23 cellular contexts compared by ENCODE assay signal in genomic region chr6:167529684-167530335, GRCh38.
"Had no signal": no experiment of that assay in that cellular context is flagged by ENCODE, and none has a peak within 500 bp of the region (broad histone marks: within the 10 kb centered on the region; RNA-seq: fewer than 3 reads in every experiment).

No MANE protein-coding gene starts in this region.

- H3K9me3 ChIP-seq: esophagus squamous epithelium, left ventricle myocardium inferior, lower lobe of right lung, neutrophil, pancreas, right atrium auricular region, suprapubic skin, transverse colon, upper lobe of right lung, uterus had no signal

- H3K9me3 Mint-ChIP-seq: effector memory CD8-positive, alpha-beta T cell; stimulated activated naive CD8-positive, alpha-beta T cell treated with anti-CD3 and anti-CD28 coated beads, Interleukin-15, amount 100 ng/mL, for 72 hours had no signal

- H3K27ac ChIP-seq: esophagus squamous epithelium, left ventricle myocardium inferior, lower lobe of right lung, neutrophil, pancreas, right atrium auricular region, suprapubic skin, transverse colon, upper lobe of right lung, uterus had no signal

- H3K4me1 ChIP-seq: esophagus squamous epithelium, lower lobe of right lung, suprapubic skin, transverse colon, upper lobe of right lung, uterus had no signal

- H3K27me3 ChIP-seq: neutrophil, pancreas, right atrium auricular region, upper lobe of right lung, uterus had no signal

- H3K36me3 ChIP-seq: esophagus squamous epithelium, left ventricle myocardium inferior, lower lobe of right lung, neutrophil, pancreas, right atrium auricular region, suprapubic skin, transverse colon, upper lobe of right lung, uterus had no signal

- H3K27ac Mint-ChIP-seq: effector memory CD8-positive, alpha-beta T cell; naive thymus-derived CD8-positive, alpha-beta T cell; stimulated activated naive CD8-positive, alpha-beta T cell treated with anti-CD3 and anti-CD28 coated beads, Interleukin-15, amount 100 ng/mL, for 72 hours had no signal

- H3K36me3 Mint-ChIP-seq: naive thymus-derived CD8-positive, alpha-beta T cell had no signal

- ATAC-seq: effector memory CD8-positive, alpha-beta T cell; lower lobe of right lung; naive thymus-derived CD8-positive, alpha-beta T cell; pancreas; sciatic nerve; stimulated activated naive CD8-positive, alpha-beta T cell treated with anti-CD3 and anti-CD28 coated beads, Interleukin-15, amount 100 ng/mL, for 72 hours; upper lobe of right lung had no signal

- H3K4me2 ChIP-seq: smooth muscle cell had no signal

- H3K4me1 Mint-ChIP-seq: naive thymus-derived CD8-positive, alpha-beta T cell had no signal

- DNase-seq: cortex of kidney; effector memory CD8-positive, alpha-beta T cell; erythroblast; esophagus squamous epithelium; foreskin melanocyte; left ventricle myocardium inferior; lower lobe of right lung; naive thymus-derived CD8-positive, alpha-beta T cell; pancreas; stimulated activated CD4-positive, alpha-beta T cell treated with anti-CD3 and anti-CD28 coated beads, Interleukin-12 subunit alpha, Interleukin-12 subunit beta, amount 100 ng/mL, for 4 hours; stimulated activated CD4-positive, alpha-beta T cell treated with anti-CD3 and anti-CD28 coated beads, Interleukin-1b, Interleukin-23, amount 100 ng/mL, for 48 hours; stimulated activated CD4-positive, alpha-beta T cell treated with anti-CD3 and anti-CD28 coated beads, Interleukin-4, amount 100 ng/mL, for 1 hour; stimulated activated CD8-positive, alpha-beta memory T cell treated with anti-CD3 and anti-CD28 coated beads, Interleukin-4, amount 100 ng/mL, for 48 hours; stimulated activated naive CD4-positive, alpha-beta T cell; stimulated activated naive CD8-positive, alpha-beta T cell treated with anti-CD3 and anti-CD28 coated beads, Interleukin-15, amount 100 ng/mL, for 72 hours; transverse colon; upper lobe of right lung; uterus had no signal

- H3K4me3 ChIP-seq: esophagus squamous epithelium, left ventricle myocardium inferior, lower lobe of right lung, pancreas, right atrium auricular region, smooth muscle cell, suprapubic skin, transverse colon, upper lobe of right lung, uterus had no signal

- H3K4me3 Mint-ChIP-seq: effector memory CD8-positive, alpha-beta T cell; naive thymus-derived CD8-positive, alpha-beta T cell; stimulated activated naive CD8-positive, alpha-beta T cell treated with anti-CD3 and anti-CD28 coated beads, Interleukin-15, amount 100 ng/mL, for 72 hours had no signal
